In genomic region chr1:17119076-17119743, GRCh38 we compare ENCODE assay signal across 1 cellular context.
TF ChIP-seq lines count a peak whose summit lies in the region.

TSS of gene PADI2 (minus strand) at chr1:17119451. CDS start at chr1:17119371, 80 bp downstream.

TF ChIP-seq in K562, 482 proteins besides CTCF, POLR2A, EP300 and RAD21 (continued from another document and continues in another):
- TF ChIP-seq ZBTB40 (IDR thresholded peaks at IDR 0.05) (no peak), ZBTB40 (CRISPR knock-in tag; IDR thresholded peaks at IDR 0.05) (no peak), ZNF668 (CRISPR knock-in tag; IDR thresholded peaks at IDR 0.05) (no peak), TAF1 (IDR thresholded peaks at IDR 0.05; ENCODE audit: control insufficient read depth, extremely low read depth, insufficient read depth, low read length, severe bottlenecking) (no peak), TBP (optimal IDR thresholded peaks at IDR 0.05; ENCODE audit: low read depth, low read length) (peak; percentile 13), FOS (IDR thresholded peaks at IDR 0.05; ENCODE audit: extremely low read depth, insufficient read length) (peak; percentile 52), ZNF24 (IDR thresholded peaks at IDR 0.05) (no peak), SP1 (CRISPR knock-in tag; IDR thresholded peaks at IDR 0.05) (peak; percentile 33; the same call in 1 of the 2 replicates), RUNX1 (IDR thresholded peaks at IDR 0.05; ENCODE audit: low read depth) (no peak), ZNF445 (CRISPR knock-in tag; IDR thresholded peaks at IDR 0.05; ENCODE audit: low read depth) (no peak), NRF1 (conservative IDR thresholded peaks at IDR 0.05 in 1 of 2, IDR thresholded peaks at IDR 0.05 in 1 of 2) (peak; percentile 73 to 77), RFX1 (IDR thresholded peaks at IDR 0.05) (no peak), CXXC5 (CRISPR knock-in tag; IDR thresholded peaks at IDR 0.05) (peak; percentile 40; the same call in 1 of the 2 replicates), SAFB (IDR thresholded peaks at IDR 0.05; ENCODE audit: borderline replicate concordance, low read depth, low read length) (no peak), MAZ (CRISPR knock-in tag; conservative IDR thresholded peaks at IDR 0.05 in 1 of 2, IDR thresholded peaks at IDR 0.05 in 1 of 2) (no peak), GATAD2B (IDR thresholded peaks at IDR 0.05; ENCODE audit: borderline replicate concordance) (no peak), ZNF318 (IDR thresholded peaks at IDR 0.05; ENCODE audit: borderline replicate concordance in 1 of 2, low read depth in 1 of 2) (no peak), ZNF12 (CRISPR knock-in tag; IDR thresholded peaks at IDR 0.05) (no peak), CREB3L1 (IDR thresholded peaks at IDR 0.05; ENCODE audit: borderline replicate concordance, low read depth) (no peak), SMARCA5 (IDR thresholded peaks at IDR 0.05) (no peak), SRSF7 (optimal IDR thresholded peaks at IDR 0.05; ENCODE audit: low read depth, low read length) (no peak), PHF20 (IDR thresholded peaks at IDR 0.05; ENCODE audit: partially characterized antibody) (no peak), CHD2 (IDR thresholded peaks at IDR 0.05; ENCODE audit: low read depth, low read length) (peak; percentile 58; the same call in 1 of the 2 replicates), E4F1 (CRISPR knock-in tag; IDR thresholded peaks at IDR 0.05; ENCODE audit: borderline replicate concordance) (no peak), GTF2B (IDR thresholded peaks at IDR 0.05; ENCODE audit: extremely low read depth, insufficient read length) (no peak), PCBP1 (IDR thresholded peaks at IDR 0.05; ENCODE audit: low read depth, low read length, poor library complexity, severe bottlenecking) (peak; percentile 63), IFI16 (CRISPR knock-in tag; IDR thresholded peaks at IDR 0.05) (no peak), NR2C2 (CRISPR knock-in tag; IDR thresholded peaks at IDR 0.05) (no peak), NR2C2 (tag; IDR thresholded peaks at IDR 0.05) (no peak), ZFP30 (CRISPR knock-in tag; IDR thresholded peaks at IDR 0.05; ENCODE audit: borderline replicate concordance) (no peak), XRCC4 (IDR thresholded peaks at IDR 0.05; ENCODE audit: extremely low read depth, insufficient read depth, insufficient read length) (no peak), SP2 (IDR thresholded peaks at IDR 0.05; ENCODE audit: extremely low read depth, low read depth, low read length, poor library complexity, severe bottlenecking) (peak; percentile 76), BCL6 (CRISPR knock-in tag; IDR thresholded peaks at IDR 0.05) (no peak), ETV5 (CRISPR knock-in tag; IDR thresholded peaks at IDR 0.05; ENCODE audit: low read depth) (no peak), HNRNPUL1 (IDR thresholded peaks at IDR 0.05; ENCODE audit: low read length) (no peak), RBM25 (IDR thresholded peaks at IDR 0.05; ENCODE audit: low read depth, low read length, severe bottlenecking) (peak; percentile 100), YBX1 (IDR thresholded peaks at IDR 0.05) (no peak), SIRT6 (IDR thresholded peaks at IDR 0.05; ENCODE audit: low read depth, low read length) (no peak), ZNF23 (CRISPR knock-in tag; IDR thresholded peaks at IDR 0.05) (no peak), RB1 (IDR thresholded peaks at IDR 0.05; ENCODE audit: low read depth) (peak; percentile 55), CBX8 (IDR thresholded peaks at IDR 0.05; ENCODE audit: borderline replicate concordance, extremely low read depth, low read depth, low read length, poor library complexity, severe bottlenecking) (no peak), ETV1 (tag; conservative IDR thresholded peaks at IDR 0.05; ENCODE audit: low read depth) (no peak), ZNF766 (CRISPR knock-in tag; conservative IDR thresholded peaks at IDR 0.05) (no peak)
